In the genomic region with DNA sequence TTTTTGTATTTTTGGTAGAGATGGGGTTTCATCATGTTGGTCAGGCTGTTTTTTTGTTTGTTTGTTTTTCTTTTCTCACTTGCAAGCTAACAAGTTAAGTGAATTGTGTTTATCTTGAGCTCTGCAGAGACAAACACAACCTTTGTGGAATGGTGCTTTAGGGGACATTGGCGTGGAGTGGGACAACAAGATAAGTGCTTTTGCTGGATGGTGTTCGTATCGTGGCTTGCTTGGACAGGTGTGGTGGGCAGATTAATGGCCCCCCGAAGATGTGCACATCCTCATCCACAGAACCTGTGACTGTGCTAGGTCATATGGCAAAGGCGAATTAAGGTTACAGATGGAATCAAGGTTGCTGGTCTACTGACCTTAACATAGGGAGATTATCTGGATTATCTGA, we compare ENCODE assay signal across 20 cellular contexts. TPM values are rescaled to one million over a fixed set of nuclear protein-coding genes. Genes with fewer than 3 reads are reported as not detected.
DNase-seq lines count a peak whose midpoint lies in the region; ATAC-seq and TF ChIP-seq lines count a peak whose summit lies in the region.
"Had no signal": no experiment of that assay in that cellular context is flagged by ENCODE, and none has a peak within 500 bp of the region (broad histone marks: within the 10 kb centered on the region; RNA-seq: fewer than 3 reads in every experiment).

No MANE protein-coding gene starts in this region.

- CTCF ChIA-PET in mammary epithelial cell (lab: Charles Lee; ENCODE audit: low non-redundant PET): no interaction called here

- no peaks in the 10 kb centered on the region for H3K27me3 Mint-ChIP-seq in activated naive CD4-positive, alpha-beta T cell treated with anti-CD3 and anti-CD28 coated beads, Interleukin-2, amount 50 U/mL, for 24 hours
- H3K27me3 Mint-ChIP-seq in activated naive CD8-positive, alpha-beta T cell treated with anti-CD3 and anti-CD28 coated beads, Interleukin-2, amount 10 ng/mL, durations not matched to agents 7 days and 5 days: no peaks in the 10 kb centered on the region
- H3K27me3 Mint-ChIP-seq in natural killer cell (ENCODE audit: low read depth in 2 of 2) (no peaks in the 10 kb centered on the region), osteocyte (ENCODE audit: unreplicated experiment) (no peaks in the 10 kb centered on the region)
- H3K27me3 Mint-ChIP-seq: activated CD4-positive, alpha-beta memory T cell treated with anti-CD3 and anti-CD28 coated beads, Interleukin-2, amount 10 ng/mL, durations not matched to agents 7 days and 5 days; activated T-helper 17 cell treated with anti-CD3 and anti-CD28 coated beads, Interleukin-2, amount 50 U/mL, for 72 hours; naive B cell had no signal

- H3K4me3 ChIP-seq in stomach smooth muscle (ENCODE audit: low read length in 2 of 2) (no peak overlapping the region), mammary epithelial cell (replicated peaks in 1 of 3; ENCODE audit: insufficient read depth in 1 of 3, low read depth in 2 of 3, low read length in 3 of 3) (no peak overlapping the region)
- H3K4me3 ChIP-seq: lower lobe of right lung had no signal

- H3K79me2 ChIP-seq in mammary epithelial cell (ENCODE audit: insufficient read depth, low read length): peaks cover 97% of the 10 kb centered on the region

- no peaks in the 10 kb centered on the region for H3K9me3 ChIP-seq in stomach smooth muscle (ENCODE audit: control insufficient read depth in 2 of 2, low read length in 2 of 2)
- H3K9me3 ChIP-seq in mammary epithelial cell (replicated peaks; ENCODE audit: insufficient read depth, low read length): no peaks in the 10 kb centered on the region
- H3K9me3 ChIP-seq: lower lobe of right lung had no signal

- peaks cover 78% of the 10 kb centered on the region for H3K4me1 ChIP-seq in stomach smooth muscle (ENCODE audit: control insufficient read depth, insufficient read depth, low read length)
- peaks cover 21% of the 10 kb centered on the region for H3K4me1 ChIP-seq in mammary epithelial cell (ENCODE audit: insufficient read depth, low read length)

- H3K27ac ChIP-seq in stomach smooth muscle (ENCODE audit: low read length) (peak overlapping the region; percentile 87), mammary epithelial cell (ENCODE audit: insufficient read depth, low read depth, low read length) (no peak overlapping the region)
- H3K27ac ChIP-seq: lower lobe of right lung had no signal

- peaks cover 1% of the 10 kb centered on the region for H4K20me1 ChIP-seq in mammary epithelial cell (ENCODE audit: insufficient read depth, low read length)

- peak overlapping the region; percentile 89 for H3K27ac Mint-ChIP-seq in activated naive CD4-positive, alpha-beta T cell treated with anti-CD3 and anti-CD28 coated beads, Interleukin-2, amount 50 U/mL, for 24 hours
- peak overlapping the region; percentile 88 for H3K27ac Mint-ChIP-seq in activated naive CD8-positive, alpha-beta T cell treated with anti-CD3 and anti-CD28 coated beads, Interleukin-2, amount 10 ng/mL, durations not matched to agents 7 days and 5 days
- H3K27ac Mint-ChIP-seq in natural killer cell: peak overlapping the region; percentile 61 to 79
- no peak overlapping the region for H3K27ac Mint-ChIP-seq in osteocyte (ENCODE audit: unreplicated experiment)
- H3K27ac Mint-ChIP-seq: activated CD4-positive, alpha-beta memory T cell treated with anti-CD3 and anti-CD28 coated beads, Interleukin-2, amount 10 ng/mL, durations not matched to agents 7 days and 5 days; activated T-helper 17 cell treated with anti-CD3 and anti-CD28 coated beads, Interleukin-2, amount 50 U/mL, for 72 hours had no signal

- DNase-seq in activated naive CD4-positive, alpha-beta T cell treated with anti-CD3 and anti-CD28 coated beads, Interleukin-2, amount 50 U/mL, for 16 hours: no peak
- no peak for DNase-seq in activated naive CD8-positive, alpha-beta T cell treated with anti-CD3 and anti-CD28 coated beads, Interleukin-2, amount 10 ng/mL, durations not matched to agents 7 days and 5 days
- DNase-seq in natural killer cell (no peak), mammary epithelial cell (no peak), NCI-H2196 (lab: John Stamatoyannopoulos, UW; ENCODE audit: unreplicated experiment) (no peak), osteocyte (ENCODE audit: extremely low spot score, unreplicated experiment) (no peak)
- DNase-seq: activated CD4-positive, alpha-beta memory T cell treated with anti-CD3 and anti-CD28 coated beads, Interleukin-2, amount 10 ng/mL, durations not matched to agents 7 days and 5 days; central memory CD4-positive, alpha-beta T cell; COR-L47; effector CD4-positive, alpha-beta T cell; GOT3; IMR-90; lower lobe of right lung; naive B cell; NCI-H187; NCI-H446; stimulated activated naive CD4-positive, alpha-beta T cell treated with Interleukin-2 at 50 U/mL for 16 hours had no signal

- dilution Hi-C loops in mammary epithelial cell (cut with HindIII; ENCODE audit: low sequenced_read_pairs): no loop called here

- H3K36me3 ChIP-seq in stomach smooth muscle (ENCODE audit: control insufficient read depth in 2 of 2, insufficient read depth in 2 of 2, low read length in 2 of 2): peaks cover 13 to 14% of the 10 kb centered on the region in 2 donors
- peaks cover 19% of the 10 kb centered on the region for H3K36me3 ChIP-seq in mammary epithelial cell (ENCODE audit: insufficient read depth, low read length)

- no peak for ATAC-seq in activated naive CD8-positive, alpha-beta T cell treated with anti-CD3 and anti-CD28 coated beads, Interleukin-2, amount 10 ng/mL, durations not matched to agents 7 days and 5 days (ENCODE audit: low read depth)
- no peak for ATAC-seq in natural killer cell
- ATAC-seq: activated T-helper 17 cell treated with anti-CD3 and anti-CD28 coated beads, Interleukin-2, amount 50 U/mL, for 72 hours; lower lobe of right lung had no signal

- H3K9me3 Mint-ChIP-seq in activated naive CD4-positive, alpha-beta T cell treated with anti-CD3 and anti-CD28 coated beads, Interleukin-2, amount 50 U/mL, for 24 hours: no peaks in the 10 kb centered on the region
- H3K9me3 Mint-ChIP-seq in activated naive CD8-positive, alpha-beta T cell treated with anti-CD3 and anti-CD28 coated beads, Interleukin-2, amount 10 ng/mL, durations not matched to agents 7 days and 5 days: no peaks in the 10 kb centered on the region
- H3K9me3 Mint-ChIP-seq in natural killer cell (no peaks in the 10 kb centered on the region), osteocyte (ENCODE audit: unreplicated experiment) (no peaks in the 10 kb centered on the region)
- H3K9me3 Mint-ChIP-seq: activated CD4-positive, alpha-beta memory T cell treated with anti-CD3 and anti-CD28 coated beads, Interleukin-2, amount 10 ng/mL, durations not matched to agents 7 days and 5 days; activated T-helper 17 cell treated with anti-CD3 and anti-CD28 coated beads, Interleukin-2, amount 50 U/mL, for 72 hours; naive B cell had no signal

- H3K27me3 ChIP-seq in stomach smooth muscle (ENCODE audit: control insufficient read depth in 1 of 2, insufficient read depth in 2 of 2, low read length in 2 of 2) (no peaks in the 10 kb centered on the region), mammary epithelial cell (ENCODE audit: insufficient read depth, low read length) (no peaks in the 10 kb centered on the region)

- H2AFZ ChIP-seq in mammary epithelial cell (ENCODE audit: low read depth, low read length): no peak overlapping the region

- in situ Hi-C loops in mammary epithelial cell (cut with MboI; ENCODE audit: low sequenced_read_pairs in 2 of 2): no loop called here

- intact Hi-C loops in natural killer cell (cut with micrococcal nuclease): no loop called here
- intact Hi-C loops in mammary epithelial cell (cut with micrococcal nuclease): no loop called here

- 100% methylated on average over 5 of the region's 5 CpGs for WGBS in mammary epithelial cell (ENCODE audit: low coverage, missing lambda C conversion rate)

- H3K4me3 Mint-ChIP-seq in activated naive CD4-positive, alpha-beta T cell treated with anti-CD3 and anti-CD28 coated beads, Interleukin-2, amount 50 U/mL, for 24 hours: peak overlapping the region; percentile 77
- H3K4me3 Mint-ChIP-seq in activated naive CD8-positive, alpha-beta T cell treated with anti-CD3 and anti-CD28 coated beads, Interleukin-2, amount 10 ng/mL, durations not matched to agents 7 days and 5 days: peak overlapping the region; percentile 75
- H3K4me3 Mint-ChIP-seq in natural killer cell: peak overlapping the region; percentile 72
- H3K4me3 Mint-ChIP-seq in osteocyte (ENCODE audit: unreplicated experiment): no peak overlapping the region
- H3K4me3 Mint-ChIP-seq: activated CD4-positive, alpha-beta memory T cell treated with anti-CD3 and anti-CD28 coated beads, Interleukin-2, amount 10 ng/mL, durations not matched to agents 7 days and 5 days; activated T-helper 17 cell treated with anti-CD3 and anti-CD28 coated beads, Interleukin-2, amount 50 U/mL, for 72 hours had no signal

- peaks cover 10% of the 10 kb centered on the region for H3K36me3 Mint-ChIP-seq in activated naive CD4-positive, alpha-beta T cell treated with anti-CD3 and anti-CD28 coated beads, Interleukin-2, amount 50 U/mL, for 24 hours
- H3K36me3 Mint-ChIP-seq in activated naive CD8-positive, alpha-beta T cell treated with anti-CD3 and anti-CD28 coated beads, Interleukin-2, amount 10 ng/mL, durations not matched to agents 7 days and 5 days: peaks cover 39% of the 10 kb centered on the region
- no peaks in the 10 kb centered on the region for H3K36me3 Mint-ChIP-seq in natural killer cell
- peaks cover 13% of the 10 kb centered on the region for H3K36me3 Mint-ChIP-seq in osteocyte (ENCODE audit: unreplicated experiment)

- BruUV-seq in mammary epithelial cell (replicated peaks; lab: Mats Ljungman, UMichigan): no TSS peak

- TF ChIP-seq CTCF in natural killer cell (IDR thresholded peaks at IDR 0.05) (no peak), mammary epithelial cell (conservative IDR thresholded peaks at IDR 0.05 in 1 of 2, IDR thresholded peaks at IDR 0.05 in 1 of 2; ENCODE audit: extremely low read depth in 1 of 2, insufficient read depth in 1 of 2, low read depth in 1 of 2, low read length in 2 of 2) (no peak), osteocyte (IDR thresholded peaks at IDR 0.05) (no peak)

- peaks cover 38% of the 10 kb centered on the region for H3K4me1 Mint-ChIP-seq in activated naive CD4-positive, alpha-beta T cell treated with anti-CD3 and anti-CD28 coated beads, Interleukin-2, amount 50 U/mL, for 24 hours
- H3K4me1 Mint-ChIP-seq in activated naive CD8-positive, alpha-beta T cell treated with anti-CD3 and anti-CD28 coated beads, Interleukin-2, amount 10 ng/mL, durations not matched to agents 7 days and 5 days: peaks cover 80% of the 10 kb centered on the region
- peaks cover 67 to 82% of the 10 kb centered on the region in 2 donors for H3K4me1 Mint-ChIP-seq in natural killer cell
- peaks cover 46% of the 10 kb centered on the region for H3K4me1 Mint-ChIP-seq in osteocyte (ENCODE audit: unreplicated experiment)

- POLR2A ChIA-PET in activated naive CD8-positive, alpha-beta T cell treated with anti-CD3 and anti-CD28 coated beads, Interleukin-2, amount 10 ng/mL, durations not matched to agents 7 days and 5 days (lab: Charles Lee): interaction anchor here (0.6 to 6.7 kb wide), 4 partner anchors 12 to 30 kb away, joined by 3 to 44 read pairs (median 6); no protein-coding TSS in a partner anchor

- no peak overlapping the region for H3K4me2 ChIP-seq in mammary epithelial cell (ENCODE audit: insufficient read depth, low read depth, low read length)

- H3K9ac ChIP-seq in stomach smooth muscle (ENCODE audit: low read length in 2 of 2): no peak overlapping the region
- H3K9ac ChIP-seq in mammary epithelial cell (ENCODE audit: insufficient read depth, low read length): no peak overlapping the region

RNA-seq across cellular contexts. Expression of a gene that starts 7.0 kb away (rescaled TPM):
- total RNA-seq in activated naive CD8-positive, alpha-beta T cell treated with anti-CD3 and anti-CD28 coated beads, Interleukin-2, amount 10 ng/mL, durations not matched to agents 7 days and 5 days: 10 to 100 TPM; 61.0 to 61.7 TPM
- total RNA-seq in natural killer cell (10 to 100 TPM; 83.8 to 92.4 (median 86.1) TPM), mammary epithelial cell (10 to 100 TPM; 17.7 to 53.6 TPM), osteocyte (51.8 and 54.5 TPM in 2 replicates)
- 14.3 TPM for polyA plus RNA-seq in mammary epithelial cell
- polyA minus RNA-seq in mammary epithelial cell: 50.3 TPM
